In the genomic region with DNA sequence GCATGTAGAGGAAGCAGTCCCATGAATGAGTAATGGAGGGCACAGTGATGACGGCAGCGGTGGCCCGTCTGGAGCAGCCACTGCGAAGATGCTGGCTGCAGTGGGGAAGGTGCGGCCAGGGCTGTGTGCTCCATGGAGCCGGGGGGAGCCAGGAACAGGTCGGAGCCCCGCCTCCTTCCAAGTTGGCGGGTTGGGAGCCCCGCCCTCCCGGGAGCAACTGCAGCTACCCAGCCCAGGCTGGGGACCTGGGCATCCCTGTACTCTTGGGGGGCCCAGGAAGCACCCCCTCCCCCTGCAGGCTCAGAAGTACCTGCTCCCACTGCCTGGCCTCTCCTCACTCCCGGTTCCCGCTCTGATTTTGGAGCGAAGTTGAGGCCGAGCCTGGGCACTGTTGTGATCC, we compare ENCODE assay signal across 20 cellular contexts.
A peak's percentile ranks its signal among the peaks of the same experiment; 100 is the strongest.
DNase-seq lines count a peak whose midpoint lies in the region; ATAC-seq and TF ChIP-seq lines count a peak whose summit lies in the region.
"Had no signal": no experiment of that assay in that cellular context is flagged by ENCODE, and none has a peak within 500 bp of the region (broad histone marks: within the 10 kb centered on the region; RNA-seq: fewer than 3 reads in every experiment).

No MANE protein-coding gene starts in this region.

- 72% methylated on average over 13 of the region's 15 CpGs for WGBS in SK-N-SH (ENCODE audit: low lambda C conversion rate)

- POLR2A ChIA-PET in SK-N-SH (lab: Yijun Ruan, JAX), result no interaction called here
- POLR2A ChIA-PET in WTC11 (lab: Charles Lee), result no interaction called here

- no peaks in the 10 kb centered on the region for H4K20me1 ChIP-seq in SK-N-SH (ENCODE audit: insufficient read depth)
- H4K20me1 ChIP-seq in osteoblast (ENCODE audit: insufficient read depth, low read length), result no peaks in the 10 kb centered on the region
- H4K20me1 ChIP-seq: BLaER1 treated with 17β-estradiol and CSF1 and Interleukin-3, amounts not matched to agents 10 nM and 100 nM had no signal

- TF ChIP-seq CTCF in SK-N-SH (IDR thresholded peaks at IDR 0.05) (no peak), WTC11 (IDR thresholded peaks at IDR 0.05) (no peak), osteoblast (IDR thresholded peaks at IDR 0.05; ENCODE audit: extremely low read depth, low read depth, low read length) (no peak)

- H3K36me3 ChIP-seq in SK-N-SH (replicated peaks in 1 of 2; ENCODE audit: control insufficient read depth in 1 of 2, insufficient read depth in 2 of 2, low read length in 1 of 2), result no peaks in the 10 kb centered on the region
- H3K36me3 ChIP-seq in H7 (replicated peaks; ENCODE audit: control insufficient read depth, insufficient read depth, low read length), result no peaks in the 10 kb centered on the region
- H3K36me3 ChIP-seq in osteoblast (ENCODE audit: insufficient read depth, low read length), result no peaks in the 10 kb centered on the region
- H3K36me3 ChIP-seq: BLaER1 treated with 17β-estradiol and CSF1 and Interleukin-3, amounts not matched to agents 10 nM and 100 nM had no signal

- H3K27me3 Mint-ChIP-seq in WTC11 (ENCODE audit: low read depth), result peaks cover 2% of the 10 kb centered on the region; the same call in 1 of the 2 replicates
- H3K27me3 Mint-ChIP-seq: B cell had no signal

- H3K27me3 ChIP-seq in SK-N-SH (ENCODE audit: insufficient read depth), result no peaks in the 10 kb centered on the region
- H3K27me3 ChIP-seq in H7 (ENCODE audit: control insufficient read depth, insufficient read depth, low read length), result peaks cover 23% of the 10 kb centered on the region; the same call in 1 of the 2 replicates
- H3K27me3 ChIP-seq in osteoblast (ENCODE audit: insufficient read depth, low read length), result no peaks in the 10 kb centered on the region
- H3K27me3 ChIP-seq: BLaER1 treated with 17β-estradiol and CSF1 and Interleukin-3, amounts not matched to agents 10 nM and 100 nM had no signal

- TF ChIP-seq RAD21 in SK-N-SH (IDR thresholded peaks at IDR 0.05; ENCODE audit: low read length), result no peak

- H3K4me3 Mint-ChIP-seq in WTC11, result no peak overlapping the region
- H3K4me3 Mint-ChIP-seq: B cell; CD4-positive, alpha-beta T cell; CD8-positive, alpha-beta T cell had no signal

- H3K27ac ChIP-seq in SK-N-SH (ENCODE audit: low read depth in 2 of 2, low read length in 1 of 2) (no peak overlapping the region), osteoblast (ENCODE audit: low read depth, low read length) (no peak overlapping the region)
- H3K27ac ChIP-seq: 22Rv1, A549, C4-2B had no signal

- peak; percentile 9 for DNase-seq in SK-N-SH
- peak; percentile 41 for DNase-seq in H7
- no peak for DNase-seq in WTC11 (ENCODE audit: low spot score)
- peak; percentile 47 for DNase-seq in osteoblast (ENCODE audit: insufficient read length, low spot score, missing footprints)
- no peak for DNase-seq in stimulated activated CD4-positive, alpha-beta T cell treated with anti-CD3 and anti-CD28 coated beads, Interleukin-1b, Interleukin-23, amount 100 ng/mL, for 48 hours
- DNase-seq in NCI-H2227 (lab: John Stamatoyannopoulos, UW; ENCODE audit: unreplicated experiment), result no peak
- DNase-seq: AML-193; Caco-2; Calu3; CD4-positive, alpha-beta T cell; CD8-positive, alpha-beta T cell; DMS79 treated with DMSO at 0.1 percent for 48 hours; GF-D8 had no signal

- H3K9me2 ChIP-seq in SK-N-SH, result no peaks in the 10 kb centered on the region

- H3K4me3 ChIP-seq in SK-N-SH (ENCODE audit: low read depth in 2 of 2, low read length in 1 of 2) (no peak overlapping the region), H7 (ENCODE audit: insufficient read depth, low read depth, low read length) (no peak overlapping the region), osteoblast (ENCODE audit: insufficient read depth, low read length) (no peak overlapping the region)
- H3K4me3 ChIP-seq: A549; BLaER1 treated with 17β-estradiol and CSF1 and Interleukin-3, amounts not matched to agents 10 nM and 100 nM had no signal

- no peaks in the 10 kb centered on the region for H3K4me1 Mint-ChIP-seq in WTC11
- H3K4me1 Mint-ChIP-seq: B cell had no signal

- H3K9ac ChIP-seq in SK-N-SH, result no peak overlapping the region
- H3K9ac ChIP-seq: BLaER1 treated with 17β-estradiol and CSF1 and Interleukin-3, amounts not matched to agents 10 nM and 100 nM had no signal

- H3F3A ChIP-seq in SK-N-SH (replicated peaks; ENCODE audit: insufficient read depth), result no peaks in the 10 kb centered on the region

- H3K27ac Mint-ChIP-seq in WTC11, result no peak overlapping the region
- H3K27ac Mint-ChIP-seq: B cell; CD4-positive, alpha-beta T cell; CD8-positive, alpha-beta T cell had no signal

- H3K4me1 ChIP-seq in SK-N-SH (ENCODE audit: control insufficient read depth in 1 of 2, insufficient read depth in 2 of 2, low read depth in 1 of 2, low read length in 1 of 2), result peaks cover 0 to 21% of the 10 kb centered on the region in 2 experiments; a peak in 2 of 4 replicates
- no peaks in the 10 kb centered on the region for H3K4me1 ChIP-seq in osteoblast (ENCODE audit: insufficient read depth, low read length)

- H3K36me3 Mint-ChIP-seq in WTC11, result peaks cover 18% of the 10 kb centered on the region
- H3K36me3 Mint-ChIP-seq: CD8-positive, alpha-beta T cell had no signal

- ATAC-seq in SK-N-SH treated with all-trans-retinoic acid at 6 μM for 48 hours (no peak), WTC11 (peak; percentile 48), GM21825 (IDR thresholded peaks at IDR 0.05; ENCODE audit: unreplicated experiment) (no peak)
- ATAC-seq: A549; CD8-positive, alpha-beta T cell had no signal

- H2AFZ ChIP-seq in SK-N-SH (ENCODE audit: low read depth) (no peak overlapping the region), osteoblast (ENCODE audit: low read length) (no peak overlapping the region)

- CTCF ChIA-PET in SK-N-SH (lab: Yijun Ruan, JAX), result no interaction called here
- CTCF ChIA-PET in WTC11 (lab: Charles Lee), result no interaction called here

- H3K79me2 ChIP-seq in SK-N-SH (ENCODE audit: insufficient read depth) (no peaks in the 10 kb centered on the region), osteoblast (ENCODE audit: insufficient read depth, low read length) (no peaks in the 10 kb centered on the region)

- no peak for TF ChIP-seq EP300 in SK-N-SH (IDR thresholded peaks at IDR 0.05; ENCODE audit: borderline replicate concordance in 1 of 2, low read depth in 1 of 2, low read length in 1 of 2)

- H3K9me3 ChIP-seq in SK-N-SH (no peaks in the 10 kb centered on the region; the same call in 1 of the 2 replicates), osteoblast (ENCODE audit: low read depth, low read length) (no peaks in the 10 kb centered on the region)

- H3K9me3 Mint-ChIP-seq in WTC11, result peaks cover 56% of the 10 kb centered on the region

- H3K4me2 ChIP-seq in SK-N-SH (no peak overlapping the region), osteoblast (ENCODE audit: insufficient read depth, low read length) (no peak overlapping the region)
- H3K4me2 ChIP-seq: A549 had no signal

TF ChIP-seq in SK-N-SH, 30 proteins besides CTCF, POLR2A, EP300 and RAD21 (continues in another document):
- TF ChIP-seq YY1 (IDR thresholded peaks at IDR 0.05; ENCODE audit: low read depth), result no peak
- no peak for TF ChIP-seq TCF12 (IDR thresholded peaks at IDR 0.05)
- TF ChIP-seq TEAD4 (IDR thresholded peaks at IDR 0.05; ENCODE audit: borderline replicate concordance, insufficient read depth), result no peak
- TF ChIP-seq, protein P1, sequence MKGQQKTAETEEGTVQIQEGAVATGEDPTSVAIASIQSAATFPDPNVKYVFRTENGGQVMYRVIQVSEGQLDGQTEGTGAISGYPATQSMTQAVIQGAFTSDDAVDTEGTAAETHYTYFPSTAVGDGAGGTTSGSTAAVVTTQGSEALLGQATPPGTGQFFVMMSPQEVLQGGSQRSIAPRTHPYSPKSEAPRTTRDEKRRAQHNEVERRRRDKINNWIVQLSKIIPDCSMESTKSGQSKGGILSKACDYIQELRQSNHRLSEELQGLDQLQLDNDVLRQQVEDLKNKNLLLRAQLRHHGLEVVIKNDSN (IDR thresholded peaks at IDR 0.05; ENCODE audit: borderline replicate concordance, low read depth), result no peak
- TF ChIP-seq, protein P2, sequence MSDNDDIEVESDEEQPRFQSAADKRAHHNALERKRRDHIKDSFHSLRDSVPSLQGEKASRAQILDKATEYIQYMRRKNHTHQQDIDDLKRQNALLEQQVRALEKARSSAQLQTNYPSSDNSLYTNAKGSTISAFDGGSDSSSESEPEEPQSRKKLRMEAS (IDR thresholded peaks at IDR 0.05; ENCODE audit: low read depth), result no peak

TF ChIP-seq in SK-N-SH treated with all-trans-retinoic acid at 6 μM for 48 hours, 23 proteins besides CTCF, POLR2A, EP300 and RAD21 (continues in another document):
- TF ChIP-seq RARB (CRISPR knock-in tag; IDR thresholded peaks at IDR 0.05) (no peak), ZNF70 (CRISPR knock-in tag; IDR thresholded peaks at IDR 0.05) (no peak), ZFP3 (CRISPR knock-in tag; IDR thresholded peaks at IDR 0.05) (no peak), ESRRG (CRISPR knock-in tag; IDR thresholded peaks at IDR 0.05) (no peak), BACH2 (CRISPR knock-in tag; IDR thresholded peaks at IDR 0.05; ENCODE audit: borderline replicate concordance) (no peak)

TF ChIP-seq in WTC11, 78 proteins besides CTCF, POLR2A, EP300 and RAD21 (continues in another document):
- TF ChIP-seq ZNF121 (CRISPR knock-in tag; IDR thresholded peaks at IDR 0.05) (no peak), GRHL2 (CRISPR knock-in tag; IDR thresholded peaks at IDR 0.05; ENCODE audit: insufficient replicate concordance, severe bottlenecking) (no peak), ZNF396 (CRISPR knock-in tag; IDR thresholded peaks at IDR 0.05; ENCODE audit: borderline replicate concordance) (no peak), ATF1 (CRISPR knock-in tag; IDR thresholded peaks at IDR 0.05) (no peak), KAT7 (CRISPR knock-in tag; IDR thresholded peaks at IDR 0.05; ENCODE audit: borderline replicate concordance) (no peak), ZBTB21 (CRISPR knock-in tag; IDR thresholded peaks at IDR 0.05; ENCODE audit: borderline replicate concordance) (no peak)
- TF ChIP-seq, protein P3, sequence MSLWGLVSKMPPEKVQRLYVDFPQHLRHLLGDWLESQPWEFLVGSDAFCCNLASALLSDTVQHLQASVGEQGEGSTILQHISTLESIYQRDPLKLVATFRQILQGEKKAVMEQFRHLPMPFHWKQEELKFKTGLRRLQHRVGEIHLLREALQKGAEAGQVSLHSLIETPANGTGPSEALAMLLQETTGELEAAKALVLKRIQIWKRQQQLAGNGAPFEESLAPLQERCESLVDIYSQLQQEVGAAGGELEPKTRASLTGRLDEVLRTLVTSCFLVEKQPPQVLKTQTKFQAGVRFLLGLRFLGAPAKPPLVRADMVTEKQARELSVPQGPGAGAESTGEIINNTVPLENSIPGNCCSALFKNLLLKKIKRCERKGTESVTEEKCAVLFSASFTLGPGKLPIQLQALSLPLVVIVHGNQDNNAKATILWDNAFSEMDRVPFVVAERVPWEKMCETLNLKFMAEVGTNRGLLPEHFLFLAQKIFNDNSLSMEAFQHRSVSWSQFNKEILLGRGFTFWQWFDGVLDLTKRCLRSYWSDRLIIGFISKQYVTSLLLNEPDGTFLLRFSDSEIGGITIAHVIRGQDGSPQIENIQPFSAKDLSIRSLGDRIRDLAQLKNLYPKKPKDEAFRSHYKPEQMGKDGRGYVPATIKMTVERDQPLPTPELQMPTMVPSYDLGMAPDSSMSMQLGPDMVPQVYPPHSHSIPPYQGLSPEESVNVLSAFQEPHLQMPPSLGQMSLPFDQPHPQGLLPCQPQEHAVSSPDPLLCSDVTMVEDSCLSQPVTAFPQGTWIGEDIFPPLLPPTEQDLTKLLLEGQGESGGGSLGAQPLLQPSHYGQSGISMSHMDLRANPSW (CRISPR knock-in tag; conservative IDR thresholded peaks at IDR 0.05; ENCODE audit: low read depth), result no peak

Comparison
In these comparisons a context has a peak if more than half of its experiments do, and no peak if none do; other contexts are left out.
1. DNase-seq: peak in SK-N-SH (single experiment), H7 (single experiment) and osteoblast (single experiment); none in WTC11 (single experiment), stimulated activated CD4-positive, alpha-beta T cell treated with anti-CD3 and anti-CD28 coated beads, Interleukin-1b, Interleukin-23, amount 100 ng/mL, for 48 hours (single experiment) and NCI-H2227 (single experiment).